ENCODE assay signal across 1 cellular context in genomic region chr16:67326472-67327309, GRCh38.
TF ChIP-seq lines count a peak whose summit lies in the region.

TSS of gene KCTD19 (minus strand) at chr16:67326741. CDS start at chr16:67326707, 34 bp downstream.
A gene with protein sequence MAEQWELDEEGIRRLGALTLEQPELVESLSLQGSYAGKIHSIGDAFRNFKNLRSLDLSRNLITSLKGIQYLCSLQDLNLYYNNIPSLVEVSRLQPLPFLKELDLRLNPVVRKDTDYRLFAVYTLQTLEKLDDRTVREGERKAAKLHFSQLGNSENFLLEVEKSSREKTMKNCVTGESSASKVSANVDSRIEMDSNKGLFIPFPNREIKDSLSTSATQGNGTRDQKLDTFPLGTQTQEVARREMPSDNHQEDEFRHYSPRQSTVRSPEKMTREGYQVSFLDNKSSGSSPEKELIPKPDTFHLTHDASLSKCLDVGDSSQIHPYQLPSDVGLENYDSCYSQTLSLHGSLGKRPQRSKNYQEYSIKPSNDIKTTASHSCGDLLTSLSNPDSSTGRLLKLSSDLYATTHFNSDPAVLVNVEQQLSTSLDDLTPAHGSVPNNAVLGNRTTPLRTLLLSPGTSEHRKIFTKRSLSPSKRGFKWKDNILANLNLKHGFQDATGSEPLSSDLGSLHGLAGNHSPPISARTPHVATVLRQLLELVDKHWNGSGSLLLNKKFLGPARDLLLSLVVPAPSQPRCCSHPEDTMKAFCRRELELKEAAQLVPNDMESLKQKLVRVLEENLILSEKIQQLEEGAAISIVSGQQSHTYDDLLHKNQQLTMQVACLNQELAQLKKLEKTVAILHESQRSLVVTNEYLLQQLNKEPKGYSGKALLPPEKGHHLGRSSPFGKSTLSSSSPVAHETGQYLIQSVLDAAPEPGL (plus strand): TSS chr16:67326815. CDS start chr16:67326863, 48 bp downstream.

TF ChIP-seq in K562, 482 proteins besides CTCF, POLR2A, EP300 and RAD21 (continues in another document):
- TF ChIP-seq, protein P1, sequence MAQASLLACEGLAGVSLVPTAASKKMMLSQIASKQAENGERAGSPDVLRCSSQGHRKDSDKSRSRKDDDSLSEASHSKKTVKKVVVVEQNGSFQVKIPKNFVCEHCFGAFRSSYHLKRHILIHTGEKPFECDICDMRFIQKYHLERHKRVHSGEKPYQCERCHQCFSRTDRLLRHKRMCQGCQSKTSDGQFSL (CRISPR knock-in tag; IDR thresholded peaks at IDR 0.05) = no peak
- TF ChIP-seq, protein P1 (tag; IDR thresholded peaks at IDR 0.05) = no peak
- TF ChIP-seq NEUROD1 (IDR thresholded peaks at IDR 0.05; ENCODE audit: borderline replicate concordance, low read depth, low read length, partially characterized antibody) (no peak), HNRNPLL (IDR thresholded peaks at IDR 0.05; ENCODE audit: low read depth, low read length, poor library complexity, severe bottlenecking) (no peak), SREBF2 (CRISPR knock-in tag; IDR thresholded peaks at IDR 0.05) (no peak), CBX3 (IDR thresholded peaks at IDR 0.05; ENCODE audit: borderline replicate concordance in 1 of 2, low read length in 2 of 2) (no peak), SOX6 (IDR thresholded peaks at IDR 0.05) (no peak), GABPA (tag; conservative IDR thresholded peaks at IDR 0.05; ENCODE audit: low read depth) (no peak), TCF7L2 (IDR thresholded peaks at IDR 0.05; ENCODE audit: low read depth, low read length) (no peak), DACH1 (IDR thresholded peaks at IDR 0.05; ENCODE audit: partially characterized antibody) (no peak), ZNF445 (CRISPR knock-in tag; IDR thresholded peaks at IDR 0.05; ENCODE audit: low read depth) (no peak), NELFE (IDR thresholded peaks at IDR 0.05; ENCODE audit: insufficient read depth, insufficient read length) (no peak), SMAD1 (IDR thresholded peaks at IDR 0.05; ENCODE audit: low read depth, low read length, partially characterized antibody) (no peak), ZNF695 (CRISPR knock-in tag; IDR thresholded peaks at IDR 0.05) (no peak), KDM4B (IDR thresholded peaks at IDR 0.05; ENCODE audit: borderline replicate concordance in 2 of 2, low read depth in 1 of 2) (no peak), CBX1 (IDR thresholded peaks at IDR 0.05; ENCODE audit: low read depth) (no peak), DNMT1 (IDR thresholded peaks at IDR 0.05) (no peak), CBX2 (IDR thresholded peaks at IDR 0.05; ENCODE audit: insufficient read depth, low read length, poor library complexity, severe bottlenecking) (no peak), ZNF224 (CRISPR knock-in tag; IDR thresholded peaks at IDR 0.05) (no peak), NFATC3 (IDR thresholded peaks at IDR 0.05) (no peak), KDM1A (IDR thresholded peaks at IDR 0.05) (no peak), ATF1 (CRISPR knock-in tag; IDR thresholded peaks at IDR 0.05) (no peak), ATF1 (tag; IDR thresholded peaks at IDR 0.05) (0 out of 2 replicates have a peak, but pooled peaks have one; percentile 7), SMAD4 (CRISPR knock-in tag; conservative IDR thresholded peaks at IDR 0.05) (no peak), THRB (CRISPR knock-in tag; conservative IDR thresholded peaks at IDR 0.05) (no peak), TAF7 (tag; IDR thresholded peaks at IDR 0.05) (no peak), SMAD3 (CRISPR knock-in tag; conservative IDR thresholded peaks at IDR 0.05) (no peak), SMARCA4 (IDR thresholded peaks at IDR 0.05) (no peak), FOXP4 (CRISPR knock-in tag; IDR thresholded peaks at IDR 0.05; ENCODE audit: borderline replicate concordance) (no peak), ZNF507 (tag; conservative IDR thresholded peaks at IDR 0.05) (no peak), ZBTB34 (CRISPR knock-in tag; IDR thresholded peaks at IDR 0.05) (no peak), CREBBP (IDR thresholded peaks at IDR 0.05; ENCODE audit: low read depth, low read length) (no peak)
- TF ChIP-seq, protein P2, sequence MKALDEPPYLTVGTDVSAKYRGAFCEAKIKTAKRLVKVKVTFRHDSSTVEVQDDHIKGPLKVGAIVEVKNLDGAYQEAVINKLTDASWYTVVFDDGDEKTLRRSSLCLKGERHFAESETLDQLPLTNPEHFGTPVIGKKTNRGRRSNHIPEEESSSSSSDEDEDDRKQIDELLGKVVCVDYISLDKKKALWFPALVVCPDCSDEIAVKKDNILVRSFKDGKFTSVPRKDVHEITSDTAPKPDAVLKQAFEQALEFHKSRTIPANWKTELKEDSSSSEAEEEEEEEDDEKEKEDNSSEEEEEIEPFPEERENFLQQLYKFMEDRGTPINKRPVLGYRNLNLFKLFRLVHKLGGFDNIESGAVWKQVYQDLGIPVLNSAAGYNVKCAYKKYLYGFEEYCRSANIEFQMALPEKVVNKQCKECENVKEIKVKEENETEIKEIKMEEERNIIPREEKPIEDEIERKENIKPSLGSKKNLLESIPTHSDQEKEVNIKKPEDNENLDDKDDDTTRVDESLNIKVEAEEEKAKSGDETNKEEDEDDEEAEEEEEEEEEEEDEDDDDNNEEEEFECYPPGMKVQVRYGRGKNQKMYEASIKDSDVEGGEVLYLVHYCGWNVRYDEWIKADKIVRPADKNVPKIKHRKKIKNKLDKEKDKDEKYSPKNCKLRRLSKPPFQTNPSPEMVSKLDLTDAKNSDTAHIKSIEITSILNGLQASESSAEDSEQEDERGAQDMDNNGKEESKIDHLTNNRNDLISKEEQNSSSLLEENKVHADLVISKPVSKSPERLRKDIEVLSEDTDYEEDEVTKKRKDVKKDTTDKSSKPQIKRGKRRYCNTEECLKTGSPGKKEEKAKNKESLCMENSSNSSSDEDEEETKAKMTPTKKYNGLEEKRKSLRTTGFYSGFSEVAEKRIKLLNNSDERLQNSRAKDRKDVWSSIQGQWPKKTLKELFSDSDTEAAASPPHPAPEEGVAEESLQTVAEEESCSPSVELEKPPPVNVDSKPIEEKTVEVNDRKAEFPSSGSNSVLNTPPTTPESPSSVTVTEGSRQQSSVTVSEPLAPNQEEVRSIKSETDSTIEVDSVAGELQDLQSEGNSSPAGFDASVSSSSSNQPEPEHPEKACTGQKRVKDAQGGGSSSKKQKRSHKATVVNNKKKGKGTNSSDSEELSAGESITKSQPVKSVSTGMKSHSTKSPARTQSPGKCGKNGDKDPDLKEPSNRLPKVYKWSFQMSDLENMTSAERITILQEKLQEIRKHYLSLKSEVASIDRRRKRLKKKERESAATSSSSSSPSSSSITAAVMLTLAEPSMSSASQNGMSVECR (CRISPR knock-in tag; IDR thresholded peaks at IDR 0.05) = no peak
- TF ChIP-seq, protein P3, sequence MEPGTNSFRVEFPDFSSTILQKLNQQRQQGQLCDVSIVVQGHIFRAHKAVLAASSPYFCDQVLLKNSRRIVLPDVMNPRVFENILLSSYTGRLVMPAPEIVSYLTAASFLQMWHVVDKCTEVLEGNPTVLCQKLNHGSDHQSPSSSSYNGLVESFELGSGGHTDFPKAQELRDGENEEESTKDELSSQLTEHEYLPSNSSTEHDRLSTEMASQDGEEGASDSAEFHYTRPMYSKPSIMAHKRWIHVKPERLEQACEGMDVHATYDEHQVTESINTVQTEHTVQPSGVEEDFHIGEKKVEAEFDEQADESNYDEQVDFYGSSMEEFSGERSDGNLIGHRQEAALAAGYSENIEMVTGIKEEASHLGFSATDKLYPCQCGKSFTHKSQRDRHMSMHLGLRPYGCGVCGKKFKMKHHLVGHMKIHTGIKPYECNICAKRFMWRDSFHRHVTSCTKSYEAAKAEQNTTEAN (CRISPR knock-in tag; IDR thresholded peaks at IDR 0.05) = no peak
- TF ChIP-seq, protein P4, sequence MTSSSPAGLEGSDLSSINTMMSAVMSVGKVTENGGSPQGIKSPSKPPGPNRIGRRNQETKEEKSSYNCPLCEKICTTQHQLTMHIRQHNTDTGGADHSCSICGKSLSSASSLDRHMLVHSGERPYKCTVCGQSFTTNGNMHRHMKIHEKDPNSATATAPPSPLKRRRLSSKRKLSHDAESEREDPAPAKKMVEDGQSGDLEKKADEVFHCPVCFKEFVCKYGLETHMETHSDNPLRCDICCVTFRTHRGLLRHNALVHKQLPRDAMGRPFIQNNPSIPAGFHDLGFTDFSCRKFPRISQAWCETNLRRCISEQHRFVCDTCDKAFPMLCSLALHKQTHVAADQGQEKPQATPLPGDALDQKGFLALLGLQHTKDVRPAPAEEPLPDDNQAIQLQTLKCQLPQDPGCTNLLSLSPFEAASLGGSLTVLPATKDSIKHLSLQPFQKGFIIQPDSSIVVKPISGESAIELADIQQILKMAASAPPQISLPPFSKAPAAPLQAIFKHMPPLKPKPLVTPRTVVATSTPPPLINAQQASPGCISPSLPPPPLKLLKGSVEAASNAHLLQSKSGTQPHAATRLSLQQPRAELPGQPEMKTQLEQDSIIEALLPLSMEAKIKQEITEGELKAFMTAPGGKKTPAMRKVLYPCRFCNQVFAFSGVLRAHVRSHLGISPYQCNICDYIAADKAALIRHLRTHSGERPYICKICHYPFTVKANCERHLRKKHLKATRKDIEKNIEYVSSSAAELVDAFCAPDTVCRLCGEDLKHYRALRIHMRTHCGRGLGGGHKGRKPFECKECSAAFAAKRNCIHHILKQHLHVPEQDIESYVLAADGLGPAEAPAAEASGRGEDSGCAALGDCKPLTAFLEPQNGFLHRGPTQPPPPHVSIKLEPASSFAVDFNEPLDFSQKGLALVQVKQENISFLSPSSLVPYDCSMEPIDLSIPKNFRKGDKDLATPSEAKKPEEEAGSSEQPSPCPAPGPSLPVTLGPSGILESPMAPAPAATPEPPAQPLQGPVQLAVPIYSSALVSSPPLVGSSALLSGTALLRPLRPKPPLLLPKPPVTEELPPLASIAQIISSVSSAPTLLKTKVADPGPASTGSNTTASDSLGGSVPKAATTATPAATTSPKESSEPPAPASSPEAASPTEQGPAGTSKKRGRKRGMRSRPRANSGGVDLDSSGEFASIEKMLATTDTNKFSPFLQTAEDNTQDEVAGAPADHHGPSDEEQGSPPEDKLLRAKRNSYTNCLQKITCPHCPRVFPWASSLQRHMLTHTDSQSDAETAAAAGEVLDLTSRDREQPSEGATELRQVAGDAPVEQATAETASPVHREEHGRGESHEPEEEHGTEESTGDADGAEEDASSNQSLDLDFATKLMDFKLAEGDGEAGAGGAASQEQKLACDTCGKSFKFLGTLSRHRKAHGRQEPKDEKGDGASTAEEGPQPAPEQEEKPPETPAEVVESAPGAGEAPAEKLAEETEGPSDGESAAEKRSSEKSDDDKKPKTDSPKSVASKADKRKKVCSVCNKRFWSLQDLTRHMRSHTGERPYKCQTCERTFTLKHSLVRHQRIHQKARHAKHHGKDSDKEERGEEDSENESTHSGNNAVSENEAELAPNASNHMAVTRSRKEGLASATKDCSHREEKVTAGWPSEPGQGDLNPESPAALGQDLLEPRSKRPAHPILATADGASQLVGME (CRISPR knock-in tag; IDR thresholded peaks at IDR 0.05) = no peak
- TF ChIP-seq, protein P5, sequence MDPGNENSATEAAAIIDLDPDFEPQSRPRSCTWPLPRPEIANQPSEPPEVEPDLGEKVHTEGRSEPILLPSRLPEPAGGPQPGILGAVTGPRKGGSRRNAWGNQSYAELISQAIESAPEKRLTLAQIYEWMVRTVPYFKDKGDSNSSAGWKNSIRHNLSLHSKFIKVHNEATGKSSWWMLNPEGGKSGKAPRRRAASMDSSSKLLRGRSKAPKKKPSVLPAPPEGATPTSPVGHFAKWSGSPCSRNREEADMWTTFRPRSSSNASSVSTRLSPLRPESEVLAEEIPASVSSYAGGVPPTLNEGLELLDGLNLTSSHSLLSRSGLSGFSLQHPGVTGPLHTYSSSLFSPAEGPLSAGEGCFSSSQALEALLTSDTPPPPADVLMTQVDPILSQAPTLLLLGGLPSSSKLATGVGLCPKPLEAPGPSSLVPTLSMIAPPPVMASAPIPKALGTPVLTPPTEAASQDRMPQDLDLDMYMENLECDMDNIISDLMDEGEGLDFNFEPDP (CRISPR knock-in tag; IDR thresholded peaks at IDR 0.05) = no peak
- TF ChIP-seq, protein P6, sequence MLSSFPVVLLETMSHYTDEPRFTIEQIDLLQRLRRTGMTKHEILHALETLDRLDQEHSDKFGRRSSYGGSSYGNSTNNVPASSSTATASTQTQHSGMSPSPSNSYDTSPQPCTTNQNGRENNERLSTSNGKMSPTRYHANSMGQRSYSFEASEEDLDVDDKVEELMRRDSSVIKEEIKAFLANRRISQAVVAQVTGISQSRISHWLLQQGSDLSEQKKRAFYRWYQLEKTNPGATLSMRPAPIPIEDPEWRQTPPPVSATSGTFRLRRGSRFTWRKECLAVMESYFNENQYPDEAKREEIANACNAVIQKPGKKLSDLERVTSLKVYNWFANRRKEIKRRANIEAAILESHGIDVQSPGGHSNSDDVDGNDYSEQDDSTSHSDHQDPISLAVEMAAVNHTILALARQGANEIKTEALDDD (IDR thresholded peaks at IDR 0.05) = no peak
